ENCODE assay signal across 8 cellular contexts in genomic region chr3:176872771-176873209, GRCh38.
DNase-seq lines count a peak whose midpoint lies in the region; FAIRE-seq and TF ChIP-seq lines count a peak whose summit lies in the region.

No MANE protein-coding gene starts in this region.

- no peaks in the 10 kb centered on the region for H4K20me1 ChIP-seq in Karpas-422 (ENCODE audit: insufficient read depth, low read depth, low read length)
- H4K20me1 ChIP-seq in SU-DHL-6 (ENCODE audit: low read depth, low read length): no peaks in the 10 kb centered on the region
- no peaks in the 10 kb centered on the region for H4K20me1 ChIP-seq in astrocyte (ENCODE audit: insufficient read depth, low read length)

- H3K9me3 ChIP-seq in Karpas-422 (ENCODE audit: low read length) (no peaks in the 10 kb centered on the region; the same call in 1 of the 2 replicates), SU-DHL-6 (ENCODE audit: insufficient read depth, low read length) (no peaks in the 10 kb centered on the region), astrocyte (ENCODE audit: insufficient read depth, low read depth, low read length) (no peaks in the 10 kb centered on the region)

- H3K27ac ChIP-seq in Karpas-422 (ENCODE audit: low read length) (no peak overlapping the region), SU-DHL-6 (ENCODE audit: low read depth, low read length) (no peak overlapping the region), astrocyte (ENCODE audit: low read depth, low read length) (no peak overlapping the region)

- H3K27me3 ChIP-seq in Karpas-422 (ENCODE audit: low read length): no peaks in the 10 kb centered on the region
- no peaks in the 10 kb centered on the region for H3K27me3 ChIP-seq in SU-DHL-6 (ENCODE audit: low read length)
- no peaks in the 10 kb centered on the region for H3K27me3 ChIP-seq in astrocyte (ENCODE audit: insufficient read depth, low read length)

- H3K27me3 Mint-ChIP-seq in astrocyte (ENCODE audit: low read depth, unreplicated experiment): no peaks in the 10 kb centered on the region

- H2AFZ ChIP-seq in Karpas-422 (ENCODE audit: low read length) (no peak overlapping the region), SU-DHL-6 (ENCODE audit: low read depth, low read length, severe bottlenecking) (peak overlapping the region; percentile 65), astrocyte (ENCODE audit: low read depth, low read length) (no peak overlapping the region)

- H3F3A ChIP-seq in SU-DHL-6 (ENCODE audit: insufficient read depth): no peaks in the 10 kb centered on the region

- H3K9me3 Mint-ChIP-seq in astrocyte (ENCODE audit: unreplicated experiment): peaks cover 6% of the 10 kb centered on the region

- H3K36me3 Mint-ChIP-seq in astrocyte (ENCODE audit: low read depth, unreplicated experiment): no peaks in the 10 kb centered on the region

- H3K4me1 Mint-ChIP-seq in astrocyte (ENCODE audit: low read depth, unreplicated experiment): peaks cover 1% of the 10 kb centered on the region

- H3K4me3 ChIP-seq in Karpas-422 (ENCODE audit: low read length) (no peak overlapping the region), SU-DHL-6 (ENCODE audit: insufficient read depth, low read length, poor library complexity, severe bottlenecking) (no peak overlapping the region), astrocyte (ENCODE audit: insufficient read depth, low read depth, low read length) (no peak overlapping the region)

- peak; percentile 89 for TF ChIP-seq CTCF in GM12874 (IDR thresholded peaks at IDR 0.05; ENCODE audit: insufficient read depth, low read depth, low read length)
- TF ChIP-seq CTCF in SU-DHL-6 (IDR thresholded peaks at IDR 0.05; ENCODE audit: insufficient read depth, low read length, poor library complexity, severe bottlenecking): peak; percentile 77
- TF ChIP-seq CTCF in astrocyte (IDR thresholded peaks at IDR 0.05; ENCODE audit: insufficient read depth, low read depth, low read length): peak; percentile 74

- H3K79me2 ChIP-seq in Karpas-422 (ENCODE audit: low read length) (no peaks in the 10 kb centered on the region), SU-DHL-6 (ENCODE audit: insufficient read depth, low read length) (no peaks in the 10 kb centered on the region), astrocyte (ENCODE audit: insufficient read depth, low read length) (no peaks in the 10 kb centered on the region)

- no peaks in the 10 kb centered on the region for H3K9me2 ChIP-seq in Karpas-422 (replicated peaks; ENCODE audit: insufficient read depth, low read length)
- no peaks in the 10 kb centered on the region for H3K9me2 ChIP-seq in SU-DHL-6 (replicated peaks; ENCODE audit: insufficient read depth, low read length)

- H3K9ac ChIP-seq in Karpas-422 (ENCODE audit: low read length) (no peak overlapping the region), SU-DHL-6 (ENCODE audit: low read length) (no peak overlapping the region), astrocyte (ENCODE audit: low read length) (no peak overlapping the region)

- DNase-seq in H4 (ENCODE audit: low spot score) (peak; percentile 68), Karpas-422 (peak; percentile 79), astrocyte (ENCODE audit: low read depth) (peak; percentile 35), inferior parietal cortex (ENCODE audit: extremely low spot score) (peak; percentile 30), cerebellar nuclear complex (lab: John Stamatoyannopoulos, UW) (no peak)
- DNase-seq in stimulated activated CD4-positive, alpha-beta T cell treated with anti-CD3 and anti-CD28 coated beads, Interleukin-1b, Interleukin-23, amount 100 ng/mL, for 4 hours (ENCODE audit: low read depth in 2 of 2): peak; percentile 17 to 29

- H3K4me3 Mint-ChIP-seq in astrocyte (ENCODE audit: unreplicated experiment): no peak overlapping the region

- H3K4me1 ChIP-seq in Karpas-422 (ENCODE audit: low read length) (no peaks in the 10 kb centered on the region), astrocyte (ENCODE audit: insufficient read depth, low read length) (no peaks in the 10 kb centered on the region)

- H3K4me2 ChIP-seq in Karpas-422 (ENCODE audit: low read depth, low read length, poor library complexity, severe bottlenecking): no peak overlapping the region
- H3K4me2 ChIP-seq in SU-DHL-6 (ENCODE audit: low read depth, low read length, poor library complexity, severe bottlenecking): no peak overlapping the region
- H3K4me2 ChIP-seq in astrocyte (ENCODE audit: low read length): no peak overlapping the region

- no peak overlapping the region for H3K27ac Mint-ChIP-seq in astrocyte (ENCODE audit: unreplicated experiment)

- H3K36me3 ChIP-seq in Karpas-422 (ENCODE audit: insufficient read depth, low read length) (no peaks in the 10 kb centered on the region), SU-DHL-6 (ENCODE audit: low read length) (no peaks in the 10 kb centered on the region), astrocyte (ENCODE audit: insufficient read depth, low read length) (no peaks in the 10 kb centered on the region)

- FAIRE-seq in astrocyte (lab: Jason Lieb, UNC): peak; percentile 13

Comparison
In these comparisons a context has a peak if more than half of its experiments do, and no peak if none do; other contexts are left out.
1. DNase-seq: peak in H4 (single experiment), Karpas-422 (single experiment), astrocyte (single experiment), inferior parietal cortex (single experiment) and stimulated activated CD4-positive, alpha-beta T cell treated with anti-CD3 and anti-CD28 coated beads, Interleukin-1b, Interleukin-23, amount 100 ng/mL, for 4 hours (2 of 2); none in cerebellar nuclear complex (0 of 2).
2. Peak in every context shown above with its lines, with median percentiles within 50 percentile points of each other: CTCF ChIP-seq.